Comparison of ENCODE assay signal across 21 cellular contexts in the genomic region with DNA sequence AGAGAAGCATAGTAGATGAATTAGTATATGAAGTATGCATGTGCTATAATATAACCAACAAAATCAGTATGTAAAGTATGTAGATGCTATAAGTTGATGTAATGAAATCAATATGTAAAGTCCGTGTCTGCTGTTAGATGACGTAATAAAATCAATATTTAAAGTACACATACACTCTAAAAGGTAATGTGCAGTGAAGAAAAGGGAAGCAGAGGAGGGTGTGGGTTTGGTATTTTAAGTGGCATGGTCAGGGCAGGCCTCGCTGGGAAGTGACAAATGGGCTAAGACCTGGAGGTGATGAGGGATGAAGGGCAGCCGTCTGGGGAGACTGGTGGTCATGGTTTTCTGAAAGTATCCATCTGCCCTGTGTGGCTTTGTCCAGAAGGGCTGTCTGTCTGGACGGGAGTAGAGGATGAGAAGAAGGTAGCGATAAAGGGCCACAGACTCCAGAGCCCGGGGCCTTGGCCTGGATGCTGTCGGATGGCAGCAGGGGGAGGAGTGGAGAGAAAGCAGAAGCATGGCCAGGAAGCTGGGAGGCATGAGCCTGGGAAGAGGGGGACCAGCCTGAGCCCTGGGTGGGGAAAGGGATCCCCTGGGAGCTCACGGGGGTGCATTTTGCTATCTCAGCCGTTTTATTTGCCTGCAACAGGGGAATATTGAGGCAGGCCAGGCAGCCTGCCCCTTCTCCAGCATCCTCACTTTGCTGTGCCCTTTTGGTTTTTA.
"Had no signal": no experiment of that assay in that cellular context is flagged by ENCODE, and none has a peak within 500 bp of the region (broad histone marks: within the 10 kb centered on the region; RNA-seq: fewer than 3 reads in every experiment).

No MANE protein-coding gene starts in this region.

- H3K4me1 ChIP-seq: left lung, lower lobe of right lung, thyroid gland had no signal

- H3K9me3 Mint-ChIP-seq: memory B cell; mesothelial cell of epicardium; natural killer cell treated with Interleukin-12 subunit alpha and Interleukin-12 subunit beta and Interleukin-15 and Interleukin-18, amount 100 ng/mL, for 72 hours; stimulated activated effector memory CD8-positive, alpha-beta T cell treated with anti-CD3 and anti-CD28 coated beads, Interleukin-12 subunit alpha, Interleukin-12 subunit beta, amount 100 ng/mL, for 72 hours; type B pancreatic cell had no signal

- FAIRE-seq: islet of Langerhans, urothelium cell line had no signal

- H3K27ac Mint-ChIP-seq: memory B cell; mesothelial cell of epicardium; natural killer cell treated with Interleukin-12 subunit alpha and Interleukin-12 subunit beta and Interleukin-15 and Interleukin-18, amount 100 ng/mL, for 72 hours; stimulated activated effector memory CD8-positive, alpha-beta T cell treated with anti-CD3 and anti-CD28 coated beads, Interleukin-12 subunit alpha, Interleukin-12 subunit beta, amount 100 ng/mL, for 72 hours; type B pancreatic cell had no signal

- H3K4me1 Mint-ChIP-seq: memory B cell; stimulated activated effector memory CD8-positive, alpha-beta T cell treated with anti-CD3 and anti-CD28 coated beads, Interleukin-12 subunit alpha, Interleukin-12 subunit beta, amount 100 ng/mL, for 72 hours had no signal

- H3K9me3 ChIP-seq: left lung, lower lobe of right lung, suprapubic skin, thyroid gland had no signal

- H3K4me2 ChIP-seq: smooth muscle cell had no signal

- H3K27me3 Mint-ChIP-seq: natural killer cell treated with Interleukin-12 subunit alpha and Interleukin-12 subunit beta and Interleukin-15 and Interleukin-18, amount 100 ng/mL, for 72 hours had no signal

- H3K4me3 Mint-ChIP-seq: memory B cell; mesothelial cell of epicardium; natural killer cell treated with Interleukin-12 subunit alpha and Interleukin-12 subunit beta and Interleukin-15 and Interleukin-18, amount 100 ng/mL, for 72 hours; stimulated activated effector memory CD8-positive, alpha-beta T cell treated with anti-CD3 and anti-CD28 coated beads, Interleukin-12 subunit alpha, Interleukin-12 subunit beta, amount 100 ng/mL, for 72 hours; type B pancreatic cell had no signal

- H3K4me3 ChIP-seq: coronary artery, dorsolateral prefrontal cortex, left lung, lower lobe of right lung, smooth muscle cell, suprapubic skin, thyroid gland had no signal

- H3K36me3 Mint-ChIP-seq: memory B cell; mesothelial cell of epicardium; natural killer cell treated with Interleukin-12 subunit alpha and Interleukin-12 subunit beta and Interleukin-15 and Interleukin-18, amount 100 ng/mL, for 72 hours; stimulated activated effector memory CD8-positive, alpha-beta T cell treated with anti-CD3 and anti-CD28 coated beads, Interleukin-12 subunit alpha, Interleukin-12 subunit beta, amount 100 ng/mL, for 72 hours had no signal

- H3K27me3 ChIP-seq: suprapubic skin, thyroid gland had no signal

- H3K27ac ChIP-seq: coronary artery, dorsolateral prefrontal cortex, left lung, lower lobe of right lung, suprapubic skin, thyroid gland had no signal

- DNase-seq: dorsolateral prefrontal cortex; effector CD8-positive, alpha-beta T cell; foreskin melanocyte; head of caudate nucleus; hippocampal formation; lower lobe of right lung; stimulated activated CD4-positive, alpha-beta T cell treated with anti-CD3 and anti-CD28 coated beads, Interleukin-2, amount 100 ng/mL, for 48 hours; stimulated activated CD8-positive, alpha-beta memory T cell treated with anti-CD3 and anti-CD28 coated beads, Interleukin-4, amount 100 ng/mL, for 48 hours; stimulated activated naive CD8-positive, alpha-beta T cell treated with anti-CD3 and anti-CD28 coated beads, Interleukin-15, Interleukin-2, amounts not matched to agents 100 U/mL and 50 U/mL, for 24 hours; thyroid gland had no signal

- ATAC-seq: left lung; lower lobe of right lung; natural killer cell treated with Interleukin-12 subunit alpha and Interleukin-12 subunit beta and Interleukin-15 and Interleukin-18, amount 100 ng/mL, for 72 hours; stimulated activated effector memory CD8-positive, alpha-beta T cell treated with anti-CD3 and anti-CD28 coated beads, Interleukin-12 subunit alpha, Interleukin-12 subunit beta, amount 100 ng/mL, for 72 hours; stimulated activated naive CD8-positive, alpha-beta T cell treated with anti-CD3 and anti-CD28 coated beads, Interleukin-15, Interleukin-2, amounts not matched to agents 100 U/mL and 50 U/mL, for 24 hours had no signal

- H3K36me3 ChIP-seq: left lung, lower lobe of right lung, suprapubic skin, thyroid gland had no signal
